In the genomic region with DNA sequence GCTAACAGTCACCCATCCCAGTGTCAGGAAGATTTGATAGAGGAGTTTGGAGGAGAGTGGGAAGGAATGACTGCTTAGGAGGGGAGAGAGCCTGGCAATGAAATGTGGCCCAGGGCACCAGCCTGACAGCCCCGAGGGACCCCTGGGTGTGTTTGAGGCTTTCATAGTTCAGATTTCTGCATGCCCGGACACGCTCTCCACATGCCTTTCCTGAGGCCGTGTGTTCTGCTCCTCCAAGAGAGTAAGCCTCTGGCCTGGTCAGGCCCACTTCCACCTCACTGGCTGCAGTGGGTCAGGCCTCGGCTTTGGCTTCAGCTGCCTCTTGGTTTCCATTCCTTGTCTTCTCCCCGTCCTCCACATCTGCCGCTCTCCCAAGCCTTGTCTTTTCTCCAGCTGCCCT, we compare ENCODE assay signal across 1 cellular context.
A peak's percentile ranks its signal among the peaks of the same experiment; 100 is the strongest.
TF ChIP-seq lines count a peak whose summit lies in the region.

No MANE protein-coding gene starts in this region.

TF ChIP-seq in HEK293, 187 proteins besides CTCF, POLR2A, EP300 and RAD21 (continued from another document):
- TF ChIP-seq, protein P1, sequence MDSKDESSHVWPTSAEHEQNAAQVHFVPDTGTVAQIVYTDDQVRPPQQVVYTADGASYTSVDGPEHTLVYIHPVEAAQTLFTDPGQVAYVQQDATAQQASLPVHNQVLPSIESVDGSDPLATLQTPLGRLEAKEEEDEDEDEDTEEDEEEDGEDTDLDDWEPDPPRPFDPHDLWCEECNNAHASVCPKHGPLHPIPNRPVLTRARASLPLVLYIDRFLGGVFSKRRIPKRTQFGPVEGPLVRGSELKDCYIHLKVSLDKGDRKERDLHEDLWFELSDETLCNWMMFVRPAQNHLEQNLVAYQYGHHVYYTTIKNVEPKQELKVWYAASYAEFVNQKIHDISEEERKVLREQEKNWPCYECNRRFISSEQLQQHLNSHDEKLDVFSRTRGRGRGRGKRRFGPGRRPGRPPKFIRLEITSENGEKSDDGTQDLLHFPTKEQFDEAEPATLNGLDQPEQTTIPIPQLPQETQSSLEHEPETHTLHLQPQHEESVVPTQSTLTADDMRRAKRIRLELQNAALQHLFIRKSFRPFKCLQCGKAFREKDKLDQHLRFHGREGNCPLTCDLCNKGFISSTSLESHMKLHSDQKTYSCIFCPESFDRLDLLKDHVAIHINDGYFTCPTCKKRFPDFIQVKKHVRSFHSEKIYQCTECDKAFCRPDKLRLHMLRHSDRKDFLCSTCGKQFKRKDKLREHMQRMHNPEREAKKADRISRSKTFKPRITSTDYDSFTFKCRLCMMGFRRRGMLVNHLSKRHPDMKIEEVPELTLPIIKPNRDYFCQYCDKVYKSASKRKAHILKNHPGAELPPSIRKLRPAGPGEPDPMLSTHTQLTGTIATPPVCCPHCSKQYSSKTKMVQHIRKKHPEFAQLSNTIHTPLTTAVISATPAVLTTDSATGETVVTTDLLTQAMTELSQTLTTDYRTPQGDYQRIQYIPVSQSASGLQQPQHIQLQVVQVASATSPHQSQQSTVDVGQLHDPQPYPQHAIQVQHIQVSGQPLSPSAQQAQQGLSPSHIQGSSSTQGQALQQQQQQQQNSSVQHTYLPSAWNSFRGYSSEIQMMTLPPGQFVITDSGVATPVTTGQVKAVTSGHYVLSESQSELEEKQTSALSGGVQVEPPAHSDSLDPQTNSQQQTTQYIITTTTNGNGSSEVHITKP (tag by site-specific recombination; IDR thresholded peaks at IDR 0.05), result peak; percentile 38; the same call in 1 of the 2 replicates
- TF ChIP-seq ZNF558 (tag by site-specific recombination; IDR thresholded peaks at IDR 0.05) (no peak), ZNF366 (tag by site-specific recombination; conservative IDR thresholded peaks at IDR 0.05) (0 out of 2 replicates have a peak, but pooled peaks have one; percentile 20), ZNF600 (tag by site-specific recombination; IDR thresholded peaks at IDR 0.05) (peak; percentile 27; the same call in 1 of the 2 replicates)
